In the genomic region with DNA sequence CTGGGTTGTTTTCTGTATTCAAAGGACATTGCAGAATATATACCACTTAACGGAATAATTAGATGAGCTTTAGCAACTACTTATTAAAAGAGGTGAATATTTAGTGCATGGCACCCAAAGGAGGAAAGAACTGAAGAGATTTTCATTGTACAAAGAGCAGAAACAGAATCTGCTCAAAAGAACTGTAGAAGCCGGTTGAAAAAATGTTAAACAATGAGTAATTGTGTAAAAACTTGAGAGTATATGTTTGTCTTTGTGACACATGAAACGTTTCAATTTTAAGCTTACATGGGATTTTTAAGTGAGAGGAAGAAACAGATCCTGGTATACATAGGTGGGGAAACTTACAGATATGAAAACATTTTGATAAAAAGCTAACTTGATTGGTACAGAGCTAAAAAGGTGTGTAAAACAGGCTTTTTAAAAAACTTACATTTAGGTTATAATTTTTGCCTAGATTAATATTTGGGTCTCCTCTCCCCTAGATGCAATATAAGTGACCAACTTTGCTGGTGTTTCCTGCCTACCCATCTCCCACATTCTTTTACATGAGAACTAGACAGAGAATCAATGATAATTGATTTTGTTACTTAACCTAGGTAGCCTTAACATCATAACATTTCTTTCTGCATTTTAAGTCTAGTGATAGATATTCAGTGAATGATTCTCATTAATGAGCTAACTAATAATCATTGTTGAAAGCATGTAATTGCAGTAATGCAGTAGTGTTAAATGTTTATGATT, we compare ENCODE assay signal across 19 cellular contexts. TPM values are rescaled to one million over a fixed set of nuclear protein-coding genes. Genes with fewer than 3 reads are reported as not detected.
A peak's percentile ranks its signal among the peaks of the same experiment; 100 is the strongest.
DNase-seq lines count a peak whose midpoint lies in the region; ATAC-seq and TF ChIP-seq lines count a peak whose summit lies in the region.
"Had no signal": no experiment of that assay in that cellular context is flagged by ENCODE, and none has a peak within 500 bp of the region (broad histone marks: within the 10 kb centered on the region; RNA-seq: fewer than 3 reads in every experiment).

No MANE protein-coding gene starts in this region.

- H3K9me3 ChIP-seq in PC-3 (ENCODE audit: low read length) (no peaks in the 10 kb centered on the region), fibroblast of lung (ENCODE audit: control insufficient read depth, insufficient read depth, low read depth, low read length) (no peaks in the 10 kb centered on the region)
- H3K9me3 ChIP-seq: right atrium auricular region, tibial artery had no signal

- H3K79me2 ChIP-seq in PC-3 (ENCODE audit: low read length) (peaks cover 76% of the 10 kb centered on the region), fibroblast of lung (ENCODE audit: control insufficient read depth, insufficient read depth, low read length) (peaks cover 60% of the 10 kb centered on the region)

- H3K27ac ChIP-seq in PC-3 (ENCODE audit: low read length) (peak overlapping the region; percentile 52), fibroblast of lung (ENCODE audit: insufficient read depth, low read length) (peak overlapping the region; percentile 4)
- H3K27ac ChIP-seq: right atrium auricular region, tibial artery had no signal

- H3K36me3 ChIP-seq in PC-3 (ENCODE audit: low read depth, low read length) (peaks cover 11% of the 10 kb centered on the region), fibroblast of lung (ENCODE audit: control insufficient read depth, insufficient read depth, low read length) (no peaks in the 10 kb centered on the region)

- peaks cover 37% of the 10 kb centered on the region for H3K36me3 Mint-ChIP-seq in activated CD4-positive, alpha-beta T cell treated with anti-CD3 and anti-CD28 coated beads for 36 hours (ENCODE audit: low read depth)

- H3K9ac ChIP-seq in PC-3 (ENCODE audit: low read length) (no peak overlapping the region), fibroblast of lung (ENCODE audit: insufficient read depth, low read length) (no peak overlapping the region)

- peak; percentile 52 for DNase-seq in EH (ENCODE audit: low read depth)
- DNase-seq in PC-3: peak; percentile 63
- peak; percentile 26 to 51 for DNase-seq in fibroblast of lung (ENCODE audit: low read depth in 2 of 2)
- peak; percentile 60 for DNase-seq in pons (ENCODE audit: low spot score)
- DNase-seq in activated CD4-positive, alpha-beta T cell treated with anti-CD3 and anti-CD28 coated beads for 36 hours: no peak
- DNase-seq: activated CD4-positive, CD25-positive, alpha-beta regulatory T cell treated with anti-CD3 and anti-CD28 coated beads, Interleukin-2, amount 50 U/mL, for 72 hours; activated CD8-positive, alpha-beta memory T cell treated with anti-CD3 and anti-CD28 coated beads, Interleukin-2, amount 50 U/mL, for 48 hours; CD4-positive, alpha-beta memory T cell; central memory CD4-positive, alpha-beta T cell; GDM1; Kasumi-1; left colon; NCI-H510A; stimulated activated CD4-positive, alpha-beta T cell treated with anti-CD3 and anti-CD28 coated beads, Interleukin-4, amount 100 ng/mL, for 1 hour; tibial artery had no signal

- TF ChIP-seq CTCF in PC-3 (conservative IDR thresholded peaks at IDR 0.05; ENCODE audit: low read depth, low read length) (no peak), fibroblast of lung (conservative IDR thresholded peaks at IDR 0.05 in 1 of 2, IDR thresholded peaks at IDR 0.05 in 1 of 2; ENCODE audit: low read depth in 1 of 2, low read length in 2 of 2) (no peak)

- H3K4me3 ChIP-seq in PC-3 (ENCODE audit: low read length): peak overlapping the region; percentile 48; the same call in 1 of the 2 replicates
- no peak overlapping the region for H3K4me3 ChIP-seq in fibroblast of lung (replicated peaks in 1 of 4; ENCODE audit: control extremely low read depth in 1 of 4, insufficient read depth in 1 of 4, low read depth in 3 of 4, low read length in 4 of 4)
- H3K4me3 ChIP-seq: right atrium auricular region, tibial artery had no signal

- no peaks in the 10 kb centered on the region for H3F3A ChIP-seq in PC-3 (ENCODE audit: low read length, unreplicated experiment)

- POLR2A ChIA-PET in PC-3 (lab: Charles Lee; ENCODE audit: unreplicated experiment): no interaction called here
- POLR2A ChIA-PET in activated CD4-positive, alpha-beta T cell treated with anti-CD3 and anti-CD28 coated beads for 36 hours (lab: Charles Lee): no interaction called here

- peaks cover 34% of the 10 kb centered on the region for H3K4me1 ChIP-seq in PC-3 (ENCODE audit: insufficient read depth, low read length)
- peaks cover 12% of the 10 kb centered on the region for H3K4me1 ChIP-seq in fibroblast of lung (ENCODE audit: control insufficient read depth, extremely low read depth, insufficient read depth, low read length)

- H3K4me1 Mint-ChIP-seq in activated CD4-positive, alpha-beta T cell treated with anti-CD3 and anti-CD28 coated beads for 36 hours: peaks cover 48% of the 10 kb centered on the region

- no peaks in the 10 kb centered on the region for H3K9me3 Mint-ChIP-seq in activated CD4-positive, alpha-beta T cell treated with anti-CD3 and anti-CD28 coated beads for 36 hours (ENCODE audit: low read depth)
- H3K9me3 Mint-ChIP-seq: activated naive CD4-positive, alpha-beta T cell treated with anti-CD3 and anti-CD28 coated beads, Interleukin-2, amount 50 U/mL, for 72 hours; CD4-positive, alpha-beta memory T cell had no signal

- no peaks in the 10 kb centered on the region for H3K27me3 Mint-ChIP-seq in activated CD4-positive, alpha-beta T cell treated with anti-CD3 and anti-CD28 coated beads for 36 hours
- H3K27me3 Mint-ChIP-seq: CD4-positive, alpha-beta memory T cell had no signal

- CTCF ChIA-PET in PC-3 (lab: Charles Lee): no interaction called here
- CTCF ChIA-PET in activated CD4-positive, alpha-beta T cell treated with anti-CD3 and anti-CD28 coated beads for 36 hours (lab: Charles Lee): interaction anchor here (0.6 to 1.7 kb wide), 2 partner anchors 54 to 130 kb away, joined by 3 read pairs; no protein-coding TSS in a partner anchor

- H3K4me2 ChIP-seq in PC-3 (ENCODE audit: low read length): peak overlapping the region; percentile 70
- H3K4me2 ChIP-seq in fibroblast of lung (ENCODE audit: extremely low read depth, insufficient read depth, low read length): peak overlapping the region; percentile 67

- ATAC-seq in PC-3: peak; percentile 77
- ATAC-seq in GM21526 (IDR thresholded peaks at IDR 0.05; ENCODE audit: low FRiP score, unreplicated experiment): no peak
- ATAC-seq in activated CD4-positive, alpha-beta T cell treated with anti-CD3 and anti-CD28 coated beads for 36 hours: no peak
- ATAC-seq in GM19328 (IDR thresholded peaks at IDR 0.05; ENCODE audit: unreplicated experiment): no peak
- ATAC-seq: activated naive CD4-positive, alpha-beta T cell treated with anti-CD3 and anti-CD28 coated beads, Interleukin-2, amount 50 U/mL, for 72 hours; left colon had no signal

- H3K9me2 ChIP-seq in PC-3 (replicated peaks; ENCODE audit: low read length): no peaks in the 10 kb centered on the region

- no peak overlapping the region for H3K27ac Mint-ChIP-seq in activated CD4-positive, alpha-beta T cell treated with anti-CD3 and anti-CD28 coated beads for 36 hours
- H3K27ac Mint-ChIP-seq: activated naive CD4-positive, alpha-beta T cell treated with anti-CD3 and anti-CD28 coated beads, Interleukin-2, amount 50 U/mL, for 72 hours had no signal

- H3K4me3 Mint-ChIP-seq in activated CD4-positive, alpha-beta T cell treated with anti-CD3 and anti-CD28 coated beads for 36 hours: no peak overlapping the region

- BruUV-seq in PC-3 (replicated peaks; lab: Mats Ljungman, UMichigan): no TSS peak

- H2AFZ ChIP-seq in PC-3 (ENCODE audit: low read length) (no peak overlapping the region), fibroblast of lung (ENCODE audit: low read length) (no peak overlapping the region)

- H3K27me3 ChIP-seq in PC-3 (ENCODE audit: low read length): no peaks in the 10 kb centered on the region
- H3K27me3 ChIP-seq in fibroblast of lung (ENCODE audit: control insufficient read depth, insufficient read depth, low read length): no peaks in the 10 kb centered on the region
- H3K27me3 ChIP-seq: right atrium auricular region, tibial artery had no signal

- intact Hi-C loops in PC-3 (cut with micrococcal nuclease): loop anchor here (2.0 kb wide), 1 partner anchor 17 kb away; no protein-coding TSS in a partner anchor
- intact Hi-C loops in activated CD4-positive, alpha-beta T cell treated with anti-CD3 and anti-CD28 coated beads for 36 hours (cut with DNase I, micrococcal nuclease): no loop called here

- H4K20me1 ChIP-seq in PC-3 (ENCODE audit: low read length) (peaks cover 15% of the 10 kb centered on the region), fibroblast of lung (ENCODE audit: control insufficient read depth, extremely low read depth, insufficient read depth, low read length) (no peaks in the 10 kb centered on the region)

RNA-seq across cellular contexts. Expression of gene ARL5B, which starts 6.8 kb away (rescaled TPM):
- 8.1 and 10.1 TPM in 2 replicates for total RNA-seq in PC-3 (2014; rRNA removed)
- total RNA-seq in fibroblast of lung: 8.8 and 12.1 TPM in 2 replicates
- 6.6 and 8.7 TPM in 2 replicates for polyA plus RNA-seq in fibroblast of lung
- polyA plus RNA-seq in fibroblast of lung (2012): 3.9 and 5.4 TPM in 2 replicates
- polyA minus RNA-seq in fibroblast of lung (ENCODE audit: low replicate concordance): 0.31 and 0.56 TPM in 2 replicates
- total RNA-seq in activated CD4-positive, alpha-beta T cell treated with anti-CD3 and anti-CD28 coated beads for 36 hours: 10 to 100 TPM; 11.3 to 12.0 TPM

RNA-seq across cellular contexts. Expression of gene NSUN6, which starts 14.6 kb away (rescaled TPM):
- total RNA-seq in PC-3 (2014; rRNA removed) (6.0 and 6.5 TPM in 2 replicates), fibroblast of lung (9.4 and 11.8 TPM in 2 replicates)
- 4.2 and 5.2 TPM in 2 replicates for polyA plus RNA-seq in fibroblast of lung
- 2.8 and 3.6 TPM in 2 replicates for polyA plus RNA-seq in fibroblast of lung (2012)
- 1.5 TPM in 1 of 2 replicates, not detected in the other for polyA minus RNA-seq in fibroblast of lung (ENCODE audit: low replicate concordance)
- total RNA-seq in activated CD4-positive, alpha-beta T cell treated with anti-CD3 and anti-CD28 coated beads for 36 hours: 10 to 100 TPM; 15.7 to 16.0 TPM
